In genomic region chr9:105681724-105682123, GRCh38 we compare ENCODE assay signal across 16 cellular contexts. TPM values are rescaled to one million over a fixed set of nuclear protein-coding genes. Genes with fewer than 3 reads are reported as not detected.
DNase-seq lines count a peak whose midpoint lies in the region; ATAC-seq and TF ChIP-seq lines count a peak whose summit lies in the region.
"Had no signal": no experiment of that assay in that cellular context is flagged by ENCODE, and none has a peak within 500 bp of the region (broad histone marks: within the 10 kb centered on the region; RNA-seq: fewer than 3 reads in every experiment).

No MANE protein-coding gene starts in this region.

- intact Hi-C loops in Right ventricle myocardium superior (cut with DNase I) = no loop called here

- peak; percentile 51 for DNase-seq in AG08396 (ENCODE audit: low spot score)
- DNase-seq in HT1080 (ENCODE audit: low read depth) = peak; percentile 77
- peak; percentile 18 for DNase-seq in amniotic stem cell (lab: John Stamatoyannopoulos, UW)
- DNase-seq in foreskin fibroblast = peak; percentile 50 to 73
- no peak for DNase-seq in iPS-NIHi11 (ENCODE audit: low spot score)
- DNase-seq in Right ventricle myocardium superior = no peak
- DNase-seq: activated CD4-positive, alpha-beta T cell treated with anti-CD3 and anti-CD28 coated beads for 48 hours; activated T-cell treated with anti-CD3 and anti-CD28 coated beads, Interleukin-2, amount 50 U/mL, for 4 hours; NCI-H510A; Peyer's patch; stimulated activated CD4-positive, alpha-beta T cell treated with anti-CD3 and anti-CD28 coated beads, Interleukin-15, amount 100 ng/mL, for 24 hours; T-helper 2 cell had no signal

- no peak for TF ChIP-seq CTCF in foreskin fibroblast (IDR thresholded peaks at IDR 0.05; ENCODE audit: low read depth, low read length)

- no peak overlapping the region for H3K4me3 ChIP-seq in foreskin fibroblast (ENCODE audit: low read depth in 1 of 2, low read length in 2 of 2)
- H3K4me3 ChIP-seq: Peyer's patch, thoracic aorta had no signal

- no peak for ATAC-seq in GM19395 (IDR thresholded peaks at IDR 0.05; ENCODE audit: unreplicated experiment)
- ATAC-seq in Right ventricle myocardium superior (ENCODE audit: poor library complexity) = no peak
- no peak for ATAC-seq in HG03469 (IDR thresholded peaks at IDR 0.05; ENCODE audit: unreplicated experiment)
- ATAC-seq: activated T-cell treated with anti-CD3 and anti-CD28 coated beads, Interleukin-2, amount 50 U/mL, for 4 hours had no signal

RNA-seq across cellular contexts. Expression of gene TMEM38B, which starts 12.6 kb away (rescaled TPM):
- 13.9 and 18.3 TPM in 2 replicates for total RNA-seq in HT1080 (2014; rRNA removed; shearing (Covaris generic))
- 12.7 and 16.2 TPM in 2 replicates for polyA plus RNA-seq in HT1080 (2015; cell fraction: cytosol; rRNA removed)
- 5.2 and 6.8 TPM in 2 replicates for polyA plus RNA-seq in HT1080 (2015; cell fraction: nucleus; rRNA removed)
- 69.5 TPM for total RNA-seq in Right ventricle myocardium superior

RNA-seq across cellular contexts. Expression of gene TAL2, which starts 19.5 kb away (rescaled TPM):
- 0.57 TPM in 1 of 2 replicates, not detected in the other for total RNA-seq in HT1080 (2014; rRNA removed; shearing (Covaris generic))
- polyA plus RNA-seq in HT1080 (2015; cell fraction: cytosol; rRNA removed) = not detected in 2 replicates
- polyA plus RNA-seq in HT1080 (2015; cell fraction: nucleus; rRNA removed) = 1.0 TPM in 1 of 2 replicates, not detected in the other
- total RNA-seq in Right ventricle myocardium superior = 0.59 TPM
- total RNA-seq: Peyer's patch, posterior vena cava, thoracic aorta had no signal

Comparison
In these comparisons a context has a peak if more than half of its experiments do, and no peak if none do; other contexts are left out.
1. DNase-seq: peak in AG08396 (single experiment), HT1080 (single experiment), amniotic stem cell (single experiment) and foreskin fibroblast (2 of 2); none in iPS-NIHi11 (single experiment) and Right ventricle myocardium superior (single experiment).